Comparison of ENCODE assay signal across 15 cellular contexts in genomic region chr6:32096394-32097258, GRCh38. TPM values are rescaled to one million over a fixed set of nuclear protein-coding genes. Genes with fewer than 3 reads are reported as not detected.
A peak's percentile ranks its signal among the peaks of the same experiment; 100 is the strongest.
DNase-seq lines count a peak whose midpoint lies in the region; ATAC-seq and TF ChIP-seq lines count a peak whose summit lies in the region.
"Had no signal": no experiment of that assay in that cellular context is flagged by ENCODE, and none has a peak within 500 bp of the region (broad histone marks: within the 10 kb centered on the region; RNA-seq: fewer than 3 reads in every experiment).

No MANE protein-coding gene starts in this region.

- H3K4me3 ChIP-seq in body of pancreas (no peak overlapping the region), lower lobe of right lung (peak overlapping the region; percentile 3), upper lobe of left lung (peak overlapping the region in 2 of 4 donors; percentile 2 to 13)
- H3K4me3 ChIP-seq: left lung had no signal

- no peaks in the 10 kb centered on the region for H3K9me3 Mint-ChIP-seq in activated T-cell treated with anti-CD3 and anti-CD28 coated beads, Interleukin-2, amount 50 U/mL, for 72 hours
- no peaks in the 10 kb centered on the region for H3K9me3 Mint-ChIP-seq in type B pancreatic cell

- no peak for TF ChIP-seq CTCF in body of pancreas (IDR thresholded peaks at IDR 0.05)
- TF ChIP-seq CTCF in lower lobe of right lung (IDR thresholded peaks at IDR 0.05) = no peak
- peak in 1 of 6 experiments; percentile 12 for TF ChIP-seq CTCF in upper lobe of left lung (IDR thresholded peaks at IDR 0.05)
- TF ChIP-seq CTCF in type B pancreatic cell (conservative IDR thresholded peaks at IDR 0.05) = no peak

- H3K9me3 ChIP-seq in body of pancreas (no peaks in the 10 kb centered on the region), lower lobe of right lung (no peaks in the 10 kb centered on the region), upper lobe of left lung (no peaks in the 10 kb centered on the region)
- H3K9me3 ChIP-seq: left lung had no signal

- intact Hi-C loops in body of pancreas (cut with DNase I) = no loop called here
- intact Hi-C loops in lower lobe of right lung (cut with DNase I) = no loop called here

- peak overlapping the region; percentile 28 to 53 for H3K4me3 Mint-ChIP-seq in activated T-cell treated with anti-CD3 and anti-CD28 coated beads, Interleukin-2, amount 50 U/mL, for 72 hours
- H3K4me3 Mint-ChIP-seq in type B pancreatic cell = no peak overlapping the region

- H3K27me3 ChIP-seq in body of pancreas = peaks cover 0 to 20% of the 10 kb centered on the region in 2 donors
- peaks cover 26% of the 10 kb centered on the region for H3K27me3 ChIP-seq in lower lobe of right lung (ENCODE audit: low read depth)
- H3K27me3 ChIP-seq in upper lobe of left lung = peaks cover 0 to 8% (median 0%) of the 10 kb centered on the region in 4 donors

- no peaks in the 10 kb centered on the region for H3K36me3 Mint-ChIP-seq in activated T-cell treated with anti-CD3 and anti-CD28 coated beads, Interleukin-2, amount 50 U/mL, for 72 hours (ENCODE audit: insufficient read depth in 2 of 2)
- H3K36me3 Mint-ChIP-seq in type B pancreatic cell = no peaks in the 10 kb centered on the region

- no peaks in the 10 kb centered on the region for H3K36me3 ChIP-seq in body of pancreas (replicated peaks in 1 of 2; ENCODE audit: insufficient read depth in 1 of 2, low read depth in 2 of 2)
- peaks cover 27% of the 10 kb centered on the region for H3K36me3 ChIP-seq in lower lobe of right lung
- peaks cover 0 to 42% (median 12%) of the 10 kb centered on the region in 4 donors for H3K36me3 ChIP-seq in upper lobe of left lung
- H3K36me3 ChIP-seq: left lung had no signal

- TF ChIP-seq POLR2A in body of pancreas (IDR thresholded peaks at IDR 0.05) = no peak
- no peak for TF ChIP-seq POLR2A in upper lobe of left lung (IDR thresholded peaks at IDR 0.05)

- no peak for TF ChIP-seq EP300 in upper lobe of left lung (IDR thresholded peaks at IDR 0.05)

- peaks cover 52% of the 10 kb centered on the region for H3K27me3 Mint-ChIP-seq in activated T-cell treated with anti-CD3 and anti-CD28 coated beads, Interleukin-2, amount 50 U/mL, for 72 hours (ENCODE audit: low read depth)
- peaks cover 9% of the 10 kb centered on the region for H3K27me3 Mint-ChIP-seq in type B pancreatic cell

- WGBS in body of pancreas, 2 donors = 9 to 27% methylated on average over 5 to 86 of the region's 90 CpGs
- WGBS in upper lobe of left lung, 2 donors = 52 to 79% methylated on average over 12 to 62 of the region's 90 CpGs

- H3K4me1 ChIP-seq in body of pancreas = peaks cover 14% of the 10 kb centered on the region
- H3K4me1 ChIP-seq in lower lobe of right lung = peaks cover 31% of the 10 kb centered on the region
- peaks cover 16 to 35% (median 21%) of the 10 kb centered on the region in 4 donors for H3K4me1 ChIP-seq in upper lobe of left lung

- H3K4me1 Mint-ChIP-seq in activated T-cell treated with anti-CD3 and anti-CD28 coated beads, Interleukin-2, amount 50 U/mL, for 72 hours (ENCODE audit: low read depth) = no peaks in the 10 kb centered on the region
- peaks cover 7% of the 10 kb centered on the region for H3K4me1 Mint-ChIP-seq in type B pancreatic cell (ENCODE audit: unreplicated experiment)

- no peak overlapping the region for H3K27ac ChIP-seq in body of pancreas
- H3K27ac ChIP-seq in lower lobe of right lung = no peak overlapping the region
- H3K27ac ChIP-seq in upper lobe of left lung = peak overlapping the region in 1 of 4 donors; percentile 19
- H3K27ac ChIP-seq: left lung had no signal

- H3K27ac Mint-ChIP-seq in activated T-cell treated with anti-CD3 and anti-CD28 coated beads, Interleukin-2, amount 50 U/mL, for 72 hours = no peak overlapping the region
- no peak overlapping the region for H3K27ac Mint-ChIP-seq in type B pancreatic cell

- no peak for DNase-seq in activated T-cell treated with anti-CD3 and anti-CD28 coated beads, Interleukin-2, amount 50 U/mL, for 72 hours
- no peak for DNase-seq in activated T-cell treated with anti-CD3 and anti-CD28 coated beads, Interleukin-2, amount 50 U/mL, for 48 hours
- DNase-seq in body of pancreas (no peak), lower lobe of right lung (no peak), upper lobe of left lung (peak in 1 of 2 donors; percentile 85), A172 (ENCODE audit: low spot score) (no peak), type B pancreatic cell (ENCODE audit: extremely low spot score, unreplicated experiment) (no peak)
- DNase-seq: activated CD4-positive, alpha-beta T cell treated with anti-CD3 and anti-CD28 coated beads for 48 hours; activated gamma-delta T cell; DND-41; left lung; NCI-H82; nucleus accumbens; stimulated activated CD4-positive, alpha-beta T cell treated with anti-CD3 and anti-CD28 coated beads, Interleukin-4, amount 100 ng/mL, for 1 hour had no signal

- ATAC-seq in activated T-cell treated with anti-CD3 and anti-CD28 coated beads, Interleukin-2, amount 50 U/mL, for 72 hours (replicated peaks in 1 of 2) = peak; percentile 19 to 45
- peak; percentile 23 for ATAC-seq in body of pancreas
- ATAC-seq in lower lobe of right lung = peak; percentile 4 to 13
- ATAC-seq in upper lobe of left lung (ENCODE audit: low FRiP score in 2 of 2) = peak; percentile 5 to 9
- ATAC-seq in HG03135 (IDR thresholded peaks at IDR 0.05; ENCODE audit: unreplicated experiment) = no peak
- ATAC-seq: left lung had no signal

RNA-seq across cellular contexts. Expression of gene TNXB, which starts 12.5 kb away (rescaled TPM):
- total RNA-seq in activated T-cell treated with anti-CD3 and anti-CD28 coated beads, Interleukin-2, amount 50 U/mL, for 72 hours = 10 to 100 TPM; 10.9 to 15.0 TPM
- total RNA-seq in body of pancreas (10 to 100 TPM; 24.9 to 36.6 TPM), lower lobe of right lung (120 TPM), upper lobe of left lung (100 to 1,000 TPM in 4 of 6 donors, 10 to 100 TPM in 2; 58.1 to 206 (median 151) TPM), type B pancreatic cell (ENCODE audit: low replicate concordance) (20.8 and 22.2 TPM in 2 replicates)
- 45.0 and 45.7 TPM in 2 replicates for total RNA-seq in A172 (2014; rRNA removed; shearing (Covaris generic))

RNA-seq across cellular contexts. Expression of gene ATF6B, which starts 31.4 kb away (rescaled TPM):
- total RNA-seq in activated T-cell treated with anti-CD3 and anti-CD28 coated beads, Interleukin-2, amount 50 U/mL, for 72 hours = 100 to 1,000 TPM in 1 of 2 donors, 10 to 100 TPM in 1; 99.9 to 105 TPM
- total RNA-seq in body of pancreas (10 to 100 TPM; 26.5 to 32.3 TPM), lower lobe of right lung (83.7 TPM), upper lobe of left lung (100 to 1,000 TPM in 3 of 6 donors, 10 to 100 TPM in 3; 35.3 to 230 (median 95.8) TPM), type B pancreatic cell (ENCODE audit: low replicate concordance) (95.8 and 99.3 TPM in 2 replicates)
- total RNA-seq in A172 (2014; rRNA removed; shearing (Covaris generic)) = 19.9 and 22.2 TPM in 2 replicates

RNA-seq across cellular contexts. Expression of gene FKBPL, which starts 33.5 kb away (rescaled TPM):
- 1 to 10 TPM; 6.9 to 9.1 TPM for total RNA-seq in activated T-cell treated with anti-CD3 and anti-CD28 coated beads, Interleukin-2, amount 50 U/mL, for 72 hours
- total RNA-seq in body of pancreas (1 to 10 TPM; 1.0 to 1.6 TPM), lower lobe of right lung (5.8 TPM), upper lobe of left lung (1 to 10 TPM in 5 of 6 donors, not detected in 1; 1.4 to 5.6 (median 4.6) TPM), type B pancreatic cell (ENCODE audit: low replicate concordance) (8.4 and 10.1 TPM in 2 replicates)
- 4.8 and 8.8 TPM in 2 replicates for total RNA-seq in A172 (2014; rRNA removed; shearing (Covaris generic))

RNA-seq across cellular contexts. Expression of gene PRRT1, which starts 55.1 kb away (rescaled TPM):
- 1 to 10 TPM in 1 of 2 donors, under 1 TPM in 1; 0.83 to 1.2 TPM for total RNA-seq in activated T-cell treated with anti-CD3 and anti-CD28 coated beads, Interleukin-2, amount 50 U/mL, for 72 hours
- total RNA-seq in body of pancreas = not detected
- total RNA-seq in lower lobe of right lung = 1.2 TPM
- total RNA-seq in upper lobe of left lung = 1 to 10 TPM in 2 of 6 donors, under 1 TPM in 3, not detected in 1; 0.69 to 6.3 (median 0.98) TPM
- total RNA-seq in A172 (2014; rRNA removed; shearing (Covaris generic)) = not detected in 2 replicates
- total RNA-seq in type B pancreatic cell (ENCODE audit: low replicate concordance) = 1.00 and 2.7 TPM in 2 replicates

RNA-seq across cellular contexts. Expression of gene PPT2, which starts 57.3 kb away (rescaled TPM):
- total RNA-seq in activated T-cell treated with anti-CD3 and anti-CD28 coated beads, Interleukin-2, amount 50 U/mL, for 72 hours = 10 to 100 TPM; 17.9 to 18.2 TPM
- 1 to 10 TPM; 3.6 to 9.9 TPM for total RNA-seq in body of pancreas
- total RNA-seq in lower lobe of right lung = 13.7 TPM
- 10 to 100 TPM in 5 of 6 donors, 1 to 10 TPM in 1; 7.0 to 64.8 (median 16.8) TPM for total RNA-seq in upper lobe of left lung
- total RNA-seq in A172 (2014; rRNA removed; shearing (Covaris generic)) = 4.7 and 7.7 TPM in 2 replicates
- total RNA-seq in type B pancreatic cell (ENCODE audit: low replicate concordance) = 44.1 and 46.9 TPM in 2 replicates
